In the genomic region with DNA sequence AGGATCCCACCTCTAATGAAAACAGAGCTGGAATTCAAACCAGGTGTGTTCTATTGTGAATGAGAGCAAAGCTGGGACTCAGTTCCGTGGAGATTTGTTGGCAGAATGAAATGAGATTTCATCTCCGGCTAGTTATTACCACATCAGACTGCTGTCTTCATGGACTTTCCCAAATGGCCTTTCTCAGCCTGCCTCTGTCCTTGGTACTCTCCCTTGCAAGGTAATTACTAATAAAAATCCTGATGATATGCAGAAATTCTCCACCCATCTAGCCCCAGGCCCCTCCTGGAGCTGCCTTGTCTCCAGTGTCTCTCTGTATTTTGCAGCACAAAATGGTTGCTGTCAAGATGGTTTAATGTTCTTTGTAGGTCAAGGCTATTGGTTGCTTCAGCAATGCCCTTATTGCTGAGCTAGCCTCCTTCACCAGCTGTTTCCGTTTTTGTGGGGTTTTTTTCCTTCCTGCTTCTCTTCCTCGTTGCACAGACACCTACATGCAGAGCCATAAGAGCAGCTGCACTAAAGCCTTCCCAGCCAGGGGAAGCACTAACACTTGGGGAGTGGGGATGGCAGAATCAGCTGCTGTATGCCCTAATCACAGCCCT, we compare ENCODE assay signal across 31 cellular contexts.
"Had no signal": no experiment of that assay in that cellular context is flagged by ENCODE, and none has a peak within 500 bp of the region (broad histone marks: within the 10 kb centered on the region; RNA-seq: fewer than 3 reads in every experiment).

No MANE protein-coding gene starts in this region.

- FAIRE-seq: colon, endometrium, islet of Langerhans had no signal

- H3K4me3 ChIP-seq: adrenal gland, body of pancreas, esophagus squamous epithelium, heart right ventricle, left ventricle myocardium inferior, lung, mucosa of descending colon, right lobe of liver, uterus had no signal

- ATAC-seq: body of pancreas; heart right ventricle; mucosa of descending colon; natural killer cell treated with Interleukin-12 subunit alpha and Interleukin-12 subunit beta and Interleukin-15 and Interleukin-18, amount 100 ng/mL, for 72 hours; right lobe of liver; stimulated activated effector memory CD8-positive, alpha-beta T cell treated with anti-CD3 and anti-CD28 coated beads, Interleukin-12 subunit alpha, Interleukin-12 subunit beta, amount 100 ng/mL, for 72 hours had no signal

- H3K27me3 ChIP-seq: adrenal gland, right lobe of liver, uterus had no signal

- H3K4me1 Mint-ChIP-seq: activated CD4-positive, alpha-beta T cell treated with anti-CD3 and anti-CD28 coated beads, Interleukin-2, amount 10 ng/mL, durations not matched to agents 24 days and 14 days; activated naive CD8-positive, alpha-beta T cell treated with anti-CD3 and anti-CD28 coated beads for 36 hours; stimulated activated effector memory CD8-positive, alpha-beta T cell treated with anti-CD3 and anti-CD28 coated beads, Interleukin-12 subunit alpha, Interleukin-12 subunit beta, amount 100 ng/mL, for 72 hours had no signal

- H3K4me1 ChIP-seq: adrenal gland, body of pancreas, esophagus squamous epithelium, heart right ventricle, left ventricle myocardium inferior, right lobe of liver, uterus had no signal

- H3K9me3 Mint-ChIP-seq: activated CD4-positive, alpha-beta memory T cell treated with anti-CD3 and anti-CD28 coated beads for 36 hours; activated CD4-positive, alpha-beta T cell treated with anti-CD3 and anti-CD28 coated beads, Interleukin-2, amount 10 ng/mL, durations not matched to agents 24 days and 14 days; activated naive CD4-positive, alpha-beta T cell treated with anti-CD3 and anti-CD28 coated beads for 36 hours; activated naive CD8-positive, alpha-beta T cell treated with anti-CD3 and anti-CD28 coated beads for 36 hours; activated T-helper 1 cell treated with anti-CD3 and anti-CD28 coated beads, Interleukin-12 subunit alpha, Interleukin-12 subunit beta, Interleukin-2, Interleukin-4 antibody, amounts not matched to agents 30 ng/mL and 10 ng/mL and 1 ng/mL, durations not matched to agents 14 hours and 24 hours and 36 hours; natural killer cell treated with Interleukin-12 subunit alpha and Interleukin-12 subunit beta and Interleukin-15 and Interleukin-18, amount 100 ng/mL, for 72 hours; stimulated activated effector memory CD8-positive, alpha-beta T cell treated with anti-CD3 and anti-CD28 coated beads, Interleukin-12 subunit alpha, Interleukin-12 subunit beta, amount 100 ng/mL, for 72 hours; stimulated activated naive CD8-positive, alpha-beta T cell treated with anti-CD3 and anti-CD28 coated beads, Interleukin-15, Interleukin-2, amounts not matched to agents 100 ng/mL and 50 ng/mL, for 24 hours; type B pancreatic cell had no signal

- H3K36me3 ChIP-seq: adrenal gland, esophagus squamous epithelium, heart right ventricle, left ventricle myocardium inferior, right lobe of liver, uterus had no signal

- H3K9me3 ChIP-seq: adrenal gland, body of pancreas, esophagus squamous epithelium, left ventricle myocardium inferior, mucosa of descending colon, right lobe of liver, uterus had no signal

- H3K4me3 Mint-ChIP-seq: activated CD4-positive, alpha-beta memory T cell treated with anti-CD3 and anti-CD28 coated beads for 36 hours; activated CD4-positive, alpha-beta T cell treated with anti-CD3 and anti-CD28 coated beads, Interleukin-2, amount 10 ng/mL, durations not matched to agents 24 days and 14 days; activated naive CD4-positive, alpha-beta T cell treated with anti-CD3 and anti-CD28 coated beads for 36 hours; activated naive CD8-positive, alpha-beta T cell treated with anti-CD3 and anti-CD28 coated beads for 36 hours; activated T-helper 1 cell treated with anti-CD3 and anti-CD28 coated beads, Interleukin-12 subunit alpha, Interleukin-12 subunit beta, Interleukin-2, Interleukin-4 antibody, amounts not matched to agents 30 ng/mL and 10 ng/mL and 1 ng/mL, durations not matched to agents 14 hours and 24 hours and 36 hours; natural killer cell treated with Interleukin-12 subunit alpha and Interleukin-12 subunit beta and Interleukin-15 and Interleukin-18, amount 100 ng/mL, for 72 hours; stimulated activated effector memory CD8-positive, alpha-beta T cell treated with anti-CD3 and anti-CD28 coated beads, Interleukin-12 subunit alpha, Interleukin-12 subunit beta, amount 100 ng/mL, for 72 hours; stimulated activated naive CD8-positive, alpha-beta T cell treated with anti-CD3 and anti-CD28 coated beads, Interleukin-15, Interleukin-2, amounts not matched to agents 100 ng/mL and 50 ng/mL, for 24 hours; type B pancreatic cell had no signal

- H3K36me3 Mint-ChIP-seq: activated CD4-positive, alpha-beta memory T cell treated with anti-CD3 and anti-CD28 coated beads for 36 hours; activated naive CD8-positive, alpha-beta T cell treated with anti-CD3 and anti-CD28 coated beads for 36 hours; natural killer cell treated with Interleukin-12 subunit alpha and Interleukin-12 subunit beta and Interleukin-15 and Interleukin-18, amount 100 ng/mL, for 72 hours; stimulated activated effector memory CD8-positive, alpha-beta T cell treated with anti-CD3 and anti-CD28 coated beads, Interleukin-12 subunit alpha, Interleukin-12 subunit beta, amount 100 ng/mL, for 72 hours; type B pancreatic cell had no signal

- H3K27ac ChIP-seq: adrenal gland, body of pancreas, epithelial cell of prostate, esophagus squamous epithelium, heart right ventricle, left ventricle myocardium inferior, right lobe of liver, uterus had no signal

- DNase-seq: activated CD4-positive, alpha-beta memory T cell treated with anti-CD3 and anti-CD28 coated beads for 36 hours; activated CD4-positive, alpha-beta T cell treated with anti-CD3 and anti-CD28 coated beads, Interleukin-2, amount 10 ng/mL, durations not matched to agents 24 days and 14 days; activated CD4-positive, CD25-positive, alpha-beta regulatory T cell treated with anti-CD3 and anti-CD28 coated beads, Interleukin-2, amount 50 U/mL, for 72 hours; activated CD8-positive, alpha-beta memory T cell treated with anti-CD3 and anti-CD28 coated beads, Interleukin-2, amount 50 U/mL, for 4 hours; activated effector memory CD4-positive, alpha-beta T cell treated with anti-CD3 and anti-CD28 coated beads, Interleukin-2, amount 50 U/mL, for 16 hours; activated naive CD4-positive, alpha-beta T cell treated with anti-CD3 and anti-CD28 coated beads for 36 hours; activated naive CD8-positive, alpha-beta T cell treated with anti-CD3 and anti-CD28 coated beads for 36 hours; activated T-cell treated with anti-CD3 and anti-CD28 coated beads, Interleukin-2, amount 50 U/mL, for 1 hour; adrenal gland; aorta; body of pancreas; effector CD8-positive, alpha-beta T cell; esophagus squamous epithelium; foreskin melanocyte; heart right ventricle; left ventricle myocardium inferior; mesendoderm; mucosa of descending colon; right lobe of liver; stimulated activated CD4-positive, alpha-beta T cell treated with anti-CD3 and anti-CD28 coated beads, Interleukin-2, amount 100 ng/mL, for 48 hours; uterus had no signal

- H3K27me3 Mint-ChIP-seq: natural killer cell treated with Interleukin-12 subunit alpha and Interleukin-12 subunit beta and Interleukin-15 and Interleukin-18, amount 100 ng/mL, for 72 hours had no signal

- H3K27ac Mint-ChIP-seq: activated CD4-positive, alpha-beta memory T cell treated with anti-CD3 and anti-CD28 coated beads for 36 hours; activated CD4-positive, alpha-beta T cell treated with anti-CD3 and anti-CD28 coated beads, Interleukin-2, amount 10 ng/mL, durations not matched to agents 24 days and 14 days; activated naive CD4-positive, alpha-beta T cell treated with anti-CD3 and anti-CD28 coated beads for 36 hours; activated naive CD8-positive, alpha-beta T cell treated with anti-CD3 and anti-CD28 coated beads for 36 hours; activated T-helper 1 cell treated with anti-CD3 and anti-CD28 coated beads, Interleukin-12 subunit alpha, Interleukin-12 subunit beta, Interleukin-2, Interleukin-4 antibody, amounts not matched to agents 30 ng/mL and 10 ng/mL and 1 ng/mL, durations not matched to agents 14 hours and 24 hours and 36 hours; natural killer cell treated with Interleukin-12 subunit alpha and Interleukin-12 subunit beta and Interleukin-15 and Interleukin-18, amount 100 ng/mL, for 72 hours; stimulated activated effector memory CD8-positive, alpha-beta T cell treated with anti-CD3 and anti-CD28 coated beads, Interleukin-12 subunit alpha, Interleukin-12 subunit beta, amount 100 ng/mL, for 72 hours; stimulated activated naive CD8-positive, alpha-beta T cell treated with anti-CD3 and anti-CD28 coated beads, Interleukin-15, Interleukin-2, amounts not matched to agents 100 ng/mL and 50 ng/mL, for 24 hours; type B pancreatic cell had no signal
